ENCODE assay signal across 26 cellular contexts in the genomic region with DNA sequence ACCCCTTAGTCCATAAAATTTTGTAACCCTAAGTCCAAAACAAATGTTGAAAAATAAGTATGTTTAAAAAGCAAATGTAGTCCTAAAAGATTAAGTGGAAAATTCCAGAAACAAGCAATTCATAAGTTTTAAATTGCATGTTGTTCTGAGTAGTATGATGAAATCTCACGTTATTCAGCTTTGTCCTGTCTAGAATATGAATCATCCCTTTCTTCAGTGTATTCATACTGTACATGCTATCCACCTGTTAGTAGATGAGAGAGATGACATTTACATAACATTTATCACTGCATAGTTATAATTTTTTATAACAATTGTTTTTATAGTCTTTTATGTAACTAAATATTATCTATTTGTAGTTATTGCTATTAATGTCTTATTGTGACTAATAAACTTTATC.
"Had no signal": no experiment of that assay in that cellular context is flagged by ENCODE, and none has a peak within 500 bp of the region (broad histone marks: within the 10 kb centered on the region; RNA-seq: fewer than 3 reads in every experiment).

No MANE protein-coding gene starts in this region.

- FAIRE-seq: astrocyte, RCC 7860 had no signal

- DNase-seq: activated CD4-positive, alpha-beta T cell treated with anti-CD3 and anti-CD28 coated beads for 48 hours; activated CD4-positive, alpha-beta T cell treated with anti-CD3 and anti-CD28 coated beads, Interleukin-2, amount 50 U/mL, for 4 hours; activated CD4-positive, CD25-positive, alpha-beta regulatory T cell treated with anti-CD3 and anti-CD28 coated beads, Interleukin-2, amount 50 U/mL, for 72 hours; activated CD8-positive, alpha-beta memory T cell treated with anti-CD3 and anti-CD28 coated beads, Interleukin-2, amount 50 U/mL, for 48 hours; activated CD8-positive, alpha-beta T cell treated with anti-CD3 and anti-CD28 coated beads, Interleukin-2, amount 10 ng/mL, durations not matched to agents 7 days and 5 days; activated effector memory CD4-positive, alpha-beta T cell treated with anti-CD3 and anti-CD28 coated beads, Interleukin-2, amount 50 U/mL, for 16 hours; activated naive CD4-positive, alpha-beta T cell treated with Interleukin-2 at 50 U/mL for 16 hours; activated naive CD8-positive, alpha-beta T cell treated with anti-CD3 and anti-CD28 coated beads, Interleukin-2, amount 50 U/mL, for 24 hours; activated T-cell treated with anti-CD3 and anti-CD28 coated beads, Interleukin-2, amount 50 U/mL, for 24 hours; amygdala; KG1; NCI-H1092; NCI-H1417; NCI-H1930; NCI-H2171; NCI-H2227 treated with DMSO at 0.1 percent for 48 hours; NCI-H446 treated with DMSO at 0.1 percent for 48 hours; NCI-H524 treated with DMSO at 0.1 percent for 48 hours; OCI-M1; SIG-M5; T-helper 17 cell; T-helper 9 cell had no signal

- ATAC-seq: activated CD8-positive, alpha-beta T cell treated with anti-CD3 and anti-CD28 coated beads, Interleukin-2, amount 10 ng/mL, durations not matched to agents 7 days and 5 days; activated naive CD4-positive, alpha-beta T cell treated with anti-CD3 and anti-CD28 coated beads, Interleukin-2, amount 50 U/mL, for 72 hours; activated naive CD8-positive, alpha-beta T cell treated with anti-CD3 and anti-CD28 coated beads, Interleukin-2, amount 50 U/mL, for 24 hours; T-helper 17 cell; WTC11 had no signal
